Comparison of ENCODE assay signal across 2 cellular contexts in genomic region chrX:129516402-129516801, GRCh38.
A peak's percentile ranks its signal among the peaks of the same experiment; 100 is the strongest.
TF ChIP-seq lines count a peak whose summit lies in the region.

No MANE protein-coding gene starts in this region.

TF ChIP-seq in HepG2, 621 proteins besides CTCF, POLR2A, EP300 and RAD21:
- TF ChIP-seq SRSF9 (IDR thresholded peaks at IDR 0.05; ENCODE audit: borderline replicate concordance, insufficient read depth, low read depth, low read length, poor library complexity, severe bottlenecking) (no peak), ZNF768 (CRISPR knock-in tag; IDR thresholded peaks at IDR 0.05) (peak; percentile 38; the same call in 1 of the 2 replicates)
TF ChIP-seq in HepG2: peak in this region for 1.

TF ChIP-seq in K562, 482 proteins besides CTCF, POLR2A, EP300 and RAD21:
- TF ChIP-seq RBM15 (IDR thresholded peaks at IDR 0.05; ENCODE audit: insufficient read depth, low read length) (no peak), ZFP36 (IDR thresholded peaks at IDR 0.05; ENCODE audit: low read depth, low read length, partially characterized antibody) (peak; percentile 78), BCOR (IDR thresholded peaks at IDR 0.05) (peak; percentile 71; the same call in 1 of the 2 replicates), ATF7 (IDR thresholded peaks at IDR 0.05) (peak; percentile 48; the same call in 1 of the 2 replicates), RBM25 (IDR thresholded peaks at IDR 0.05; ENCODE audit: low read depth, low read length, severe bottlenecking) (peak; percentile 92), ATF3 (IDR thresholded peaks at IDR 0.05) (0 out of 2 replicates have a peak, but pooled peaks have one; percentile 18), ATF3 (CRISPR knock-in tag; conservative IDR thresholded peaks at IDR 0.05) (no peak)
